Comparison of ENCODE assay signal across 18 cellular contexts in the genomic region with DNA sequence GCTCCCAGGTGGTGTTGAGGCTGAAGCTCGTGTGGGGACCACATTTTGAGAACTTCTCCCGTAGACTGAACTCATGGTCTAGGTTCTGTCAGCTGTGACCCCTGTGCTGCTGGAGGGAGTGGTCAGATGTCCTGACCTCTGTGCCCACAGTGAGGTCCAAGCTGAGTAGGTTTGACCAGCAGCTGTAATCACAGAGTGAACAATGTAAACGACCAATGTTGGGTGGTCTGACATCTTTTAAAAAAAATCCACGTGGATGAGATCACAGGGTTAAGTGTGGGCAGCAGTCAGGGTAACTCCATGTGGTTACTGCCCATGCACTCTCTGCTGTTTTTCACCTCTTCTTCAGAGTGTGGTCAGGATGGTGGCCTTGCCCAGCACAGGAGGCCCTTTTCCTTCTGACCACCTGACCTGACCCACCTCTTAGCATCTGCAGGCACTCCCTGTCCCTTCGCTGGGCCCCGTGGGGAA.
A peak's percentile ranks its signal among the peaks of the same experiment; 100 is the strongest.
DNase-seq lines count a peak whose midpoint lies in the region; ATAC-seq, FAIRE-seq and TF ChIP-seq lines count a peak whose summit lies in the region.
"Had no signal": no experiment of that assay in that cellular context is flagged by ENCODE, and none has a peak within 500 bp of the region (broad histone marks: within the 10 kb centered on the region; RNA-seq: fewer than 3 reads in every experiment).

No MANE protein-coding gene starts in this region.

- FAIRE-seq in bronchial epithelial cell (lab: Jason Lieb, UNC) = peak; percentile 77
- FAIRE-seq: H54 had no signal

- no peak overlapping the region for H2AFZ ChIP-seq in H9 (ENCODE audit: low read length)
- no peak overlapping the region for H2AFZ ChIP-seq in mesenchymal stem cell (ENCODE audit: low read depth, low read length)

- no peak overlapping the region for H4K91ac ChIP-seq in H9 (ENCODE audit: insufficient read length, low read depth, low read length)
- peak overlapping the region; percentile 72 for H4K91ac ChIP-seq in mesenchymal stem cell (ENCODE audit: low read length)

- peaks cover 0 to 2% of the 10 kb centered on the region in 2 experiments; a peak in 2 of 4 replicates for H3K4me1 Mint-ChIP-seq in H9
- peaks cover 24% of the 10 kb centered on the region for H3K4me1 Mint-ChIP-seq in stimulated activated effector memory CD8-positive, alpha-beta T cell treated with anti-CD3 and anti-CD28 coated beads, Interleukin-12 subunit alpha, Interleukin-12 subunit beta, amount 100 ng/mL, for 72 hours

- H2BK20ac ChIP-seq in H9 (ENCODE audit: low read depth, low read length, poor library complexity, severe bottlenecking) = no peak overlapping the region

- H2BK120ac ChIP-seq in H9 (ENCODE audit: low read depth, low read length, poor library complexity, severe bottlenecking) (no peak overlapping the region), mesenchymal stem cell (ENCODE audit: low read depth, low read length) (peak overlapping the region; percentile 2)

- no peak for TF ChIP-seq CTCF in H9 (conservative IDR thresholded peaks at IDR 0.05)
- no peak for TF ChIP-seq CTCF in bronchial epithelial cell (IDR thresholded peaks at IDR 0.05; ENCODE audit: insufficient read depth, low read length, severe bottlenecking)

- H3K4me3 ChIP-seq in bronchial epithelial cell (ENCODE audit: low read depth, low read length) (no peak overlapping the region), mesenchymal stem cell (ENCODE audit: insufficient read depth in 1 of 2, low read depth in 1 of 2, low read length in 2 of 2) (no peak overlapping the region)

- no peaks in the 10 kb centered on the region for H3K27me3 Mint-ChIP-seq in H9 (ENCODE audit: low read depth)

- H2BK12ac ChIP-seq in H9 (ENCODE audit: insufficient read length, low read depth, low read length) (no peak overlapping the region), mesenchymal stem cell (ENCODE audit: low read length in 2 of 2) (peak overlapping the region; percentile 65 to 95)

- H3K4me2 ChIP-seq in H9 (ENCODE audit: insufficient read depth, insufficient read length, low read length) (no peak overlapping the region), mesenchymal stem cell (ENCODE audit: low read length, poor library complexity, severe bottlenecking) (no peak overlapping the region)

- DNase-seq in H9 (no peak), bronchial epithelial cell (ENCODE audit: low read depth) (no peak), mesenchymal stem cell (no peak), NCI-H1417 treated with DMSO at 0.1 percent for 48 hours (lab: John Stamatoyannopoulos, UW) (no peak), pons (ENCODE audit: low spot score) (no peak), MV-4-11 (lab: John Stamatoyannopoulos, UW) (no peak)
- DNase-seq in stimulated activated effector memory CD8-positive, alpha-beta T cell treated with anti-CD3 and anti-CD28 coated beads, Interleukin-12 subunit alpha, Interleukin-12 subunit beta, amount 100 ng/mL, for 72 hours (ENCODE audit: low spot score in 2 of 2) = no peak
- no peak for DNase-seq in activated effector memory CD4-positive, alpha-beta T cell treated with Interleukin-2 at 50 U/mL for 16 hours
- DNase-seq: DMS153; EL; Kasumi-1; NCI-H1417; NCI-H2029; NCI-H2227 treated with DMSO at 0.1 percent for 48 hours; NCI-H526; NK-92 treated with Interleukin-12 subunit alpha and Interleukin-12 subunit beta, amount 100 ng/mL, for 24 hours; OCI-M1 had no signal

- no peak overlapping the region for H3K56ac ChIP-seq in H9 (ENCODE audit: insufficient read length, low read depth, low read length)

- H3K9ac ChIP-seq in H9 (ENCODE audit: extremely low read depth, insufficient read length, low read length) (no peak overlapping the region), mesenchymal stem cell (ENCODE audit: low read length) (no peak overlapping the region)

- H3K18ac ChIP-seq in H9 (ENCODE audit: insufficient read length, low read depth, low read length) (no peak overlapping the region), mesenchymal stem cell (ENCODE audit: low read depth in 1 of 2, low read length in 2 of 2) (peak overlapping the region; percentile 12 to 92)

- H3K4me1 ChIP-seq in H9 (ENCODE audit: insufficient read depth, low read length) (no peaks in the 10 kb centered on the region), mesenchymal stem cell (ENCODE audit: control insufficient read depth, insufficient read depth, low read depth, low read length) (peaks cover 12% of the 10 kb centered on the region)

- peaks cover 2% of the 10 kb centered on the region for H3K79me1 ChIP-seq in H9 (ENCODE audit: insufficient read depth, low read depth, low read length, poor library complexity, severe bottlenecking)
- peaks cover 26% of the 10 kb centered on the region for H3K79me1 ChIP-seq in mesenchymal stem cell (replicated peaks; ENCODE audit: low read length, poor library complexity, severe bottlenecking)

- peak overlapping the region in 2 of 3 experiments; percentile 41 to 60; a peak in 2 of 7 replicates for H3K27ac Mint-ChIP-seq in H9
- H3K27ac Mint-ChIP-seq in stimulated activated effector memory CD8-positive, alpha-beta T cell treated with anti-CD3 and anti-CD28 coated beads, Interleukin-12 subunit alpha, Interleukin-12 subunit beta, amount 100 ng/mL, for 72 hours = peak overlapping the region; percentile 32

- H2AK5ac ChIP-seq in H9 (ENCODE audit: insufficient read length, low read length) (no peak overlapping the region), mesenchymal stem cell (ENCODE audit: low read length, severe bottlenecking) (no peak overlapping the region)

- H3K4ac ChIP-seq in H9 (ENCODE audit: low read depth, low read length) (no peak overlapping the region), mesenchymal stem cell (ENCODE audit: low read depth in 1 of 2, low read length in 2 of 2) (peak overlapping the region; percentile 16 to 81)

- H3K4me3 Mint-ChIP-seq in H9 = no peak overlapping the region
- no peak overlapping the region for H3K4me3 Mint-ChIP-seq in stimulated activated effector memory CD8-positive, alpha-beta T cell treated with anti-CD3 and anti-CD28 coated beads, Interleukin-12 subunit alpha, Interleukin-12 subunit beta, amount 100 ng/mL, for 72 hours

- H3K14ac ChIP-seq in H9 (ENCODE audit: insufficient read depth, low read length) (no peak overlapping the region), mesenchymal stem cell (ENCODE audit: low read length in 2 of 2) (no peak overlapping the region)

- H3K27me3 ChIP-seq in H9 (ENCODE audit: insufficient read depth, low read length) (no peaks in the 10 kb centered on the region), bronchial epithelial cell (ENCODE audit: control insufficient read depth, insufficient read depth, low read length) (no peaks in the 10 kb centered on the region), mesenchymal stem cell (ENCODE audit: control insufficient read depth in 1 of 2, insufficient read depth in 1 of 2, low read length in 2 of 2) (no peaks in the 10 kb centered on the region)

- no peaks in the 10 kb centered on the region for H4K20me1 ChIP-seq in H9 (ENCODE audit: control insufficient read depth, insufficient read depth, insufficient read length)

- ATAC-seq in stimulated activated effector memory CD8-positive, alpha-beta T cell treated with anti-CD3 and anti-CD28 coated beads, Interleukin-12 subunit alpha, Interleukin-12 subunit beta, amount 100 ng/mL, for 72 hours = no peak

- no peak overlapping the region for H3K27ac ChIP-seq in H9 (ENCODE audit: insufficient read length, low read depth, low read length)
- H3K27ac ChIP-seq in mesenchymal stem cell (ENCODE audit: low read length, poor library complexity, severe bottlenecking) = no peak overlapping the region

- H4K5ac ChIP-seq in H9 (ENCODE audit: insufficient read length, low read depth, low read length) = no peak overlapping the region

- H3K23me2 ChIP-seq in H9 (ENCODE audit: insufficient read length, low read depth, low read length, poor library complexity, severe bottlenecking) = no peaks in the 10 kb centered on the region

- no peaks in the 10 kb centered on the region for H3K79me2 ChIP-seq in H9 (ENCODE audit: insufficient read depth, low read length)

- no peak overlapping the region for H3K23ac ChIP-seq in H9 (ENCODE audit: insufficient read length, low read depth, low read length)
- no peak overlapping the region for H3K23ac ChIP-seq in mesenchymal stem cell (ENCODE audit: low read length in 2 of 2)

- H4K8ac ChIP-seq in H9 (replicated peaks; ENCODE audit: insufficient read length, low read depth, low read length) (no peak overlapping the region), mesenchymal stem cell (ENCODE audit: low read length) (peak overlapping the region; percentile 80)

- no CpG with 5 or more reads among the region's 6 CpGs for WGBS in H9 (ENCODE audit: extremely low coverage, insufficient read length, low lambda C conversion rate)
- 65% methylated on average over 6 of the region's 6 CpGs for WGBS in mesenchymal stem cell

- H3T11ph ChIP-seq in H9 (ENCODE audit: low read length) = no peak overlapping the region

- H3K36me3 Mint-ChIP-seq in H9 (ENCODE audit: insufficient read depth in 1 of 3, low read depth in 3 of 3) = peaks cover 9 to 11% (median 9%) of the 10 kb centered on the region in 3 experiments
- peaks cover 7% of the 10 kb centered on the region for H3K36me3 Mint-ChIP-seq in stimulated activated effector memory CD8-positive, alpha-beta T cell treated with anti-CD3 and anti-CD28 coated beads, Interleukin-12 subunit alpha, Interleukin-12 subunit beta, amount 100 ng/mL, for 72 hours

- H3K36me3 ChIP-seq in bronchial epithelial cell (ENCODE audit: control insufficient read depth, insufficient read depth, low read length) (no peaks in the 10 kb centered on the region), mesenchymal stem cell (ENCODE audit: control insufficient read depth in 1 of 2, insufficient read depth in 2 of 2, low read depth in 1 of 2, low read length in 2 of 2) (peaks cover 0 to 11% of the 10 kb centered on the region in 2 experiments)

- H3K9me3 Mint-ChIP-seq in H9 = no peaks in the 10 kb centered on the region; a peak in 1 of 5 replicates
- H3K9me3 Mint-ChIP-seq in stimulated activated effector memory CD8-positive, alpha-beta T cell treated with anti-CD3 and anti-CD28 coated beads, Interleukin-12 subunit alpha, Interleukin-12 subunit beta, amount 100 ng/mL, for 72 hours = no peaks in the 10 kb centered on the region

- no peaks in the 10 kb centered on the region for H3K9me3 ChIP-seq in H9 (ENCODE audit: control insufficient read depth, low read depth, low read length)
- H3K9me3 ChIP-seq in mesenchymal stem cell (ENCODE audit: control insufficient read depth, low read length) = no peaks in the 10 kb centered on the region

- no peak overlapping the region for H2BK5ac ChIP-seq in H9 (ENCODE audit: insufficient read length, low read length)
- H2BK5ac ChIP-seq in mesenchymal stem cell (ENCODE audit: low read depth, low read length, poor library complexity, severe bottlenecking) = peak overlapping the region; percentile 5

- no peak overlapping the region for H2BK15ac ChIP-seq in H9 (ENCODE audit: low read depth, low read length)
- H2BK15ac ChIP-seq in mesenchymal stem cell (ENCODE audit: low read depth, poor library complexity, severe bottlenecking) = no peak overlapping the region
